12 cellular contexts compared by ENCODE assay signal in the genomic region with DNA sequence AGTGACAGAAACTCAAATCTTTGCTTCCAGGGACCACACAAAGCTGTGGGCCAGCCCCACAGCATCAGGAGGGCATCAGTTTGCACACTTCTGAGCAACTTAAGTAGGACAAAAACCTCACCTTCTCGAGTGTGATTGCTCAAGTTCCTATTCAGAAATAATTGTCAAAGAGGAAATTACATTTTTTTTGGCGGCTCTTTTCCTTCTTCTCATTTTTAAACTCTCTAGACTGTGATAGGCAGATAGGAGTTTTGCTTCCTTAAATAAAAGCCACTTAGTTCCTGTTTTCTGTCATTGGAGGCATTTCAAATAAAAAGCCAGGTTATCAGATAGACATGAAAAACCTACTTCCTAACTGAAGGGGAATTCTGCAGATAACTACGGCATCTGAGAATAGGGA. TPM values are rescaled to one million over a fixed set of nuclear protein-coding genes. Genes with fewer than 3 reads are reported as not detected.
DNase-seq lines count a peak whose midpoint lies in the region; ATAC-seq and TF ChIP-seq lines count a peak whose summit lies in the region.
"Had no signal": no experiment of that assay in that cellular context is flagged by ENCODE, and none has a peak within 500 bp of the region (broad histone marks: within the 10 kb centered on the region; RNA-seq: fewer than 3 reads in every experiment).

No MANE protein-coding gene starts in this region.

- H3K4me1 Mint-ChIP-seq in CD4-positive, alpha-beta T cell (ENCODE audit: low read depth), result peaks cover 63% of the 10 kb centered on the region
- H3K4me1 Mint-ChIP-seq in T-helper 2 cell treated with Interferon-gamma antibody and Interleukin-4, amounts not matched to agents 5 μg/mL and 100 μg/mL, for 36 hours (ENCODE audit: low read depth), result peaks cover 41% of the 10 kb centered on the region

- H3K27me3 ChIP-seq in CD4-positive, alpha-beta T cell (ENCODE audit: control insufficient read depth, insufficient read depth, low read length), result no peaks in the 10 kb centered on the region
- no peaks in the 10 kb centered on the region for H3K27me3 ChIP-seq in lower lobe of right lung (ENCODE audit: low read depth)
- H3K27me3 ChIP-seq: right lobe of liver had no signal

- no peaks in the 10 kb centered on the region for H3K27me3 Mint-ChIP-seq in CD4-positive, alpha-beta T cell
- H3K27me3 Mint-ChIP-seq in T-helper 2 cell treated with Interferon-gamma antibody and Interleukin-4, amounts not matched to agents 5 μg/mL and 100 μg/mL, for 36 hours (ENCODE audit: low read depth), result peaks cover 2% of the 10 kb centered on the region

- no peak for ATAC-seq in CD4-positive, alpha-beta T cell (ENCODE audit: poor library complexity)
- ATAC-seq in lower lobe of right lung (peak; percentile 53 to 63), GM18520 (IDR thresholded peaks at IDR 0.05; ENCODE audit: unreplicated experiment) (no peak), HG02610 (IDR thresholded peaks at IDR 0.05; ENCODE audit: unreplicated experiment) (no peak)

- intact Hi-C loops in CD4-positive, alpha-beta T cell (cut with DNase I, micrococcal nuclease), result no loop called here
- intact Hi-C loops in lower lobe of right lung (cut with DNase I), result no loop called here

- DNase-seq in CD4-positive, alpha-beta T cell, result no peak
- DNase-seq in KG1 (lab: John Stamatoyannopoulos, UW) (peak; percentile 80), lower lobe of right lung (no peak), NCI-H2081 treated with DMSO at 0.1 percent for 48 hours (lab: John Stamatoyannopoulos, UW) (no peak), GM03348 (ENCODE audit: low spot score) (no peak)
- no peak for DNase-seq in T-helper 2 cell treated with Interferon-gamma antibody and Interleukin-4, amounts not matched to agents 5 μg/mL and 100 μg/mL, for 36 hours (ENCODE audit: low spot score)
- DNase-seq: NCI-H1694 treated with DMSO at 0.1 percent for 48 hours, PC-9, right lobe of liver had no signal

- H3K4me3 ChIP-seq in lower lobe of right lung, result no peak overlapping the region
- H3K4me3 ChIP-seq: PC-9, right lobe of liver had no signal

- TF ChIP-seq CTCF in CD4-positive, alpha-beta T cell (IDR thresholded peaks at IDR 0.05), result no peak
- TF ChIP-seq CTCF in lower lobe of right lung (IDR thresholded peaks at IDR 0.05), result no peak

- POLR2A ChIA-PET in CD4-positive, alpha-beta T cell (lab: Charles Lee), result interaction anchor here (0.9 to 5.9 kb wide), 4 partner anchors 12 to 51 kb away, joined by 3 to 45 read pairs (median 6); a partner anchor contains a TSS

- H3K4me3 Mint-ChIP-seq in CD4-positive, alpha-beta T cell, result peak overlapping the region; percentile 11
- peak overlapping the region; percentile 66 for H3K4me3 Mint-ChIP-seq in T-helper 2 cell treated with Interferon-gamma antibody and Interleukin-4, amounts not matched to agents 5 μg/mL and 100 μg/mL, for 36 hours

- H3K9me3 ChIP-seq in CD4-positive, alpha-beta T cell (ENCODE audit: control insufficient read depth, low read length), result no peaks in the 10 kb centered on the region
- no peaks in the 10 kb centered on the region for H3K9me3 ChIP-seq in lower lobe of right lung
- H3K9me3 ChIP-seq: right lobe of liver had no signal

- H3K27ac Mint-ChIP-seq in CD4-positive, alpha-beta T cell, result peak overlapping the region; percentile 68
- peak overlapping the region; percentile 65 for H3K27ac Mint-ChIP-seq in T-helper 2 cell treated with Interferon-gamma antibody and Interleukin-4, amounts not matched to agents 5 μg/mL and 100 μg/mL, for 36 hours

- no peaks in the 10 kb centered on the region for H3K36me3 Mint-ChIP-seq in CD4-positive, alpha-beta T cell (ENCODE audit: low read depth)
- H3K36me3 Mint-ChIP-seq in T-helper 2 cell treated with Interferon-gamma antibody and Interleukin-4, amounts not matched to agents 5 μg/mL and 100 μg/mL, for 36 hours (ENCODE audit: low read depth), result no peaks in the 10 kb centered on the region

- H3K4me1 ChIP-seq in lower lobe of right lung, result peaks cover 26% of the 10 kb centered on the region
- H3K4me1 ChIP-seq: right lobe of liver had no signal

- CTCF ChIA-PET in CD4-positive, alpha-beta T cell (lab: Charles Lee), result no interaction called here

- H3K36me3 ChIP-seq in lower lobe of right lung, result no peaks in the 10 kb centered on the region
- H3K36me3 ChIP-seq: right lobe of liver had no signal

- H3K9me3 Mint-ChIP-seq in CD4-positive, alpha-beta T cell, result no peaks in the 10 kb centered on the region
- H3K9me3 Mint-ChIP-seq in T-helper 2 cell treated with Interferon-gamma antibody and Interleukin-4, amounts not matched to agents 5 μg/mL and 100 μg/mL, for 36 hours, result no peaks in the 10 kb centered on the region

- H3K27ac ChIP-seq in CD4-positive, alpha-beta T cell (ENCODE audit: low read depth, low read length), result no peak overlapping the region
- no peak overlapping the region for H3K27ac ChIP-seq in lower lobe of right lung
- H3K27ac ChIP-seq: PC-9, right lobe of liver had no signal

RNA-seq across cellular contexts. Expression of a gene that starts 11.2 kb away (rescaled TPM):
- total RNA-seq in CD4-positive, alpha-beta T cell, result 100 to 1,000 TPM; 245 to 261 TPM
- 17.1 TPM for total RNA-seq in lower lobe of right lung
- total RNA-seq: HT-29, PC-9 had no signal

RNA-seq across cellular contexts. Expression of a gene that starts 56.0 kb away (rescaled TPM):
- 1 to 10 TPM in 1 of 2 experiments, under 1 TPM in 1; 0.59 to 1.1 TPM for total RNA-seq in CD4-positive, alpha-beta T cell
- 24.2 TPM for total RNA-seq in lower lobe of right lung

Comparison
In these comparisons a context has a peak if more than half of its experiments do, and no peak if none do; other contexts are left out.
1. ATAC-seq: peak in lower lobe of right lung (2 of 2); none in CD4-positive, alpha-beta T cell (single experiment), GM18520 (single experiment) and HG02610 (single experiment).
2. RNA of a gene that starts 11.2 kb away (total RNA-seq): 245 to 261 TPM in CD4-positive, alpha-beta T cell; 17.1 TPM in lower lobe of right lung (single experiment); every median in the first group is over 10 times any median in the second.
3. RNA of a gene that starts 56.0 kb away (total RNA-seq): 24.2 TPM in lower lobe of right lung (single experiment); 0.59 to 1.1 TPM in CD4-positive, alpha-beta T cell; every median in the first group is over 10 times any median in the second.